ENCODE assay signal across 26 cellular contexts in the genomic region with DNA sequence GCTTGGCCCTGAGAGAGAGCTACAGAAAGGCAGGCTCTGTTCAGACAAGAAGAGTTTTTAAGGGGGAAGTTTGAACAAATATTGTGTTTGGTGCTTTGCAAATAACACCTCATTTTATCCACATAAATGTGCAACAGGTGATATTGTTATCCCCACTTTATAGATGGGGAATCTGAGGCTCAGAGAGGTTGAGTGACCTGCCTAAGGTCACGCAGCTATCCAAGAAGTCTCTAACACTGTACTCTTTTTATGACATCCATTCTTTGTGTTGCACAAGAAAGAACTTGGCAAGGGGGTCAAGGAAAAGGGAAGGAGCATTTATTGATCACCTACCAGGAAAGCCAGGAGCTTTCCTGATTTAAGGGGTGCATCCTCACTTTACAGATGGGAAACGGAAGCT.
DNase-seq lines count a peak whose midpoint lies in the region; ATAC-seq, FAIRE-seq and TF ChIP-seq lines count a peak whose summit lies in the region.
"Had no signal": no experiment of that assay in that cellular context is flagged by ENCODE, and none has a peak within 500 bp of the region (broad histone marks: within the 10 kb centered on the region; RNA-seq: fewer than 3 reads in every experiment).

No MANE protein-coding gene starts in this region.

- no peak for TF ChIP-seq RAD21 in K562 (CRISPR knock-in tag; conservative IDR thresholded peaks at IDR 0.05 in 1 of 2, IDR thresholded peaks at IDR 0.05 in 1 of 2)

- no peak overlapping the region for H3K4me3 Mint-ChIP-seq in neural progenitor cell
- H3K4me3 Mint-ChIP-seq: CD4-positive, alpha-beta memory T cell; CD4-positive, CD25-positive, alpha-beta regulatory T cell; CD8-positive, alpha-beta memory T cell had no signal

- no peak overlapping the region for H3K9ac ChIP-seq in K562 (ENCODE audit: insufficient read depth in 1 of 2, low read depth in 2 of 2, low read length in 2 of 2)
- H3K9ac ChIP-seq in neural progenitor cell, result no peak overlapping the region
- H3K9ac ChIP-seq: BLaER1 had no signal

- H4K20me1 ChIP-seq in K562 (replicated peaks; ENCODE audit: control insufficient read depth, insufficient read depth, low read length), result no peaks in the 10 kb centered on the region
- no peaks in the 10 kb centered on the region for H4K20me1 ChIP-seq in neural progenitor cell (ENCODE audit: low read depth)
- H4K20me1 ChIP-seq: BLaER1 had no signal

- H3K4me3 ChIP-seq in HEK293 (ENCODE audit: low read depth, low read length) (no peak overlapping the region), K562 (no peak overlapping the region), neural progenitor cell (no peak overlapping the region)
- H3K4me3 ChIP-seq: BLaER1, GM12878 had no signal

- no peak overlapping the region for H3K4me2 ChIP-seq in K562 (ENCODE audit: insufficient read depth, low read length)
- no peak overlapping the region for H3K4me2 ChIP-seq in neural progenitor cell
- H3K4me2 ChIP-seq: BLaER1 had no signal

- H3K9me1 ChIP-seq in K562 (ENCODE audit: control insufficient read depth, insufficient read depth, low read length), result no peaks in the 10 kb centered on the region

- H2AFZ ChIP-seq in K562 (ENCODE audit: low read depth, low read length), result no peak overlapping the region
- H2AFZ ChIP-seq in neural progenitor cell (replicated peaks), result no peak overlapping the region

- in situ Hi-C loops in K562 (cut with MboI), result no loop called here

- H3K9me3 Mint-ChIP-seq in neural progenitor cell, result no peaks in the 10 kb centered on the region
- H3K9me3 Mint-ChIP-seq: CD4-positive, CD25-positive, alpha-beta regulatory T cell; CD8-positive, alpha-beta memory T cell had no signal

- H3K27me3 ChIP-seq in K562 (ENCODE audit: control insufficient read depth in 2 of 2, insufficient read depth in 2 of 2, low read length in 2 of 2) (peaks cover 0 to 36% of the 10 kb centered on the region in 2 experiments; a peak in 3 of 5 replicates), neural progenitor cell (no peaks in the 10 kb centered on the region)
- H3K27me3 ChIP-seq: BE2C, BLaER1 had no signal

- no peaks in the 10 kb centered on the region for H3K4me1 ChIP-seq in HEK293 (ENCODE audit: control insufficient read depth, insufficient read depth, low read length)
- H3K4me1 ChIP-seq in K562 (replicated peaks in 1 of 2; ENCODE audit: control insufficient read depth in 2 of 2, insufficient read depth in 2 of 2, low read length in 2 of 2), result no peaks in the 10 kb centered on the region
- H3K4me1 ChIP-seq in neural progenitor cell, result peaks cover 23% of the 10 kb centered on the region
- H3K4me1 ChIP-seq: BE2C had no signal

- TF ChIP-seq POLR2A in K562 (conservative IDR thresholded peaks at IDR 0.05), result no peak

- DNase-seq in K562 (ENCODE audit: extremely low read depth in 1 of 4, low spot score in 3 of 4), result no peak
- no peak for DNase-seq in neural progenitor cell (ENCODE audit: low spot score)
- no peak for DNase-seq in hepatic stellate cell (ENCODE audit: low spot score)
- no peak for DNase-seq in NCI-H2029 (lab: John Stamatoyannopoulos, UW)
- DNase-seq: 8988T; ACHN; BE2C; C1 segment of cervical spinal cord; CD4-positive, alpha-beta memory T cell; CD4-positive, CD25-positive, alpha-beta regulatory T cell; CD8-positive, alpha-beta memory T cell; COR-L47; DMS 273 treated with DMSO at 0.1 percent for 48 hours; DMS153; DMS53; DMS79; DND-41; EL; GDM1 had no signal

- peaks cover 43% of the 10 kb centered on the region for H3K4me1 Mint-ChIP-seq in neural progenitor cell
- H3K4me1 Mint-ChIP-seq: CD14-positive monocyte; CD8-positive, alpha-beta memory T cell had no signal

- no TSS peak for BruUV-seq in K562 (replicated peaks; lab: Mats Ljungman, UMichigan)

- WGBS in K562 (ENCODE audit: insufficient coverage, low coverage, missing lambda C conversion rate), result 0% methylated on average over 2 of the region's 2 CpGs

- TF ChIP-seq CTCF in HEK293 (tag by site-specific recombination; IDR thresholded peaks at IDR 0.05) (no peak), K562 (IDR thresholded peaks at IDR 0.05 in 2 of 3, conservative IDR thresholded peaks at IDR 0.05 in 1 of 3; ENCODE audit: insufficient read depth in 2 of 3, low read depth in 1 of 3, low read length in 3 of 3) (no peak), neural progenitor cell (IDR thresholded peaks at IDR 0.05) (no peak)

- peak overlapping the region; percentile 96 for H3K27ac Mint-ChIP-seq in neural progenitor cell
- H3K27ac Mint-ChIP-seq: CD14-positive monocyte; CD4-positive, alpha-beta memory T cell; CD8-positive, alpha-beta memory T cell had no signal

- peaks cover 19% of the 10 kb centered on the region for H3F3A ChIP-seq in neural progenitor cell (ENCODE audit: low read depth)

- no peak for FAIRE-seq in K562 (lab: Jason Lieb, UNC)
- FAIRE-seq: A204.1, GM12878, GM12892, GM18507 had no signal

- no peaks in the 10 kb centered on the region for H3K36me3 Mint-ChIP-seq in neural progenitor cell
- H3K36me3 Mint-ChIP-seq: CD14-positive monocyte; CD4-positive, alpha-beta memory T cell; CD4-positive, CD25-positive, alpha-beta regulatory T cell; CD8-positive, alpha-beta memory T cell had no signal

- no peaks in the 10 kb centered on the region for H3K79me2 ChIP-seq in K562 (ENCODE audit: control insufficient read depth, insufficient read depth, low read length)
- no peaks in the 10 kb centered on the region for H3K79me2 ChIP-seq in neural progenitor cell (ENCODE audit: low read depth)

- TF ChIP-seq EP300 in K562 (IDR thresholded peaks at IDR 0.05; ENCODE audit: low read length), result no peak

- no peaks in the 10 kb centered on the region for H3K9me3 ChIP-seq in HEK293 (ENCODE audit: control insufficient read depth, insufficient read depth, low read depth, low read length)
- no peaks in the 10 kb centered on the region for H3K9me3 ChIP-seq in K562 (replicated peaks; ENCODE audit: control insufficient read depth, insufficient read depth, low read depth, low read length)
- H3K9me3 ChIP-seq in neural progenitor cell (ENCODE audit: low read depth), result no peaks in the 10 kb centered on the region
- H3K9me3 ChIP-seq: BE2C, BLaER1 had no signal

- no peak overlapping the region for H3K27ac ChIP-seq in HEK293 (ENCODE audit: extremely low read depth, low read depth, low read length)
- H3K27ac ChIP-seq in K562 (ENCODE audit: extremely low read depth, low read depth, low read length), result no peak overlapping the region
- H3K27ac ChIP-seq in neural progenitor cell, result no peak overlapping the region
- H3K27ac ChIP-seq: BLaER1 had no signal

- intact Hi-C loops in K562 (cut with micrococcal nuclease), result loop anchor here (10.0 kb wide), 1 partner anchor 117 kb away; no protein-coding TSS in a partner anchor

- POLR2A ChIA-PET in HEK293 (lab: Yijun Ruan, JAX), result no interaction called here
- POLR2A ChIA-PET in K562 (lab: Yijun Ruan, JAX), result interaction anchor here (1.1 to 1.2 kb wide), 2 partner anchors 12 to 13 kb away, joined by 3 to 4 read pairs; no protein-coding TSS in a partner anchor

- H3K27me3 Mint-ChIP-seq in neural progenitor cell (ENCODE audit: insufficient read depth, low read depth), result peaks cover 15% of the 10 kb centered on the region

- CTCF ChIA-PET in HEK293 (lab: Yijun Ruan, JAX), result no interaction called here
- CTCF ChIA-PET in K562 (lab: Yijun Ruan, JAX; ENCODE audit: low intra/inter-chr PET ratio), result no interaction called here

- no peak for ATAC-seq in K562
- ATAC-seq: GM12878 had no signal

- H3K36me3 ChIP-seq in HEK293 (ENCODE audit: control insufficient read depth in 2 of 2, insufficient read depth in 1 of 2, low read length in 2 of 2) (no peaks in the 10 kb centered on the region), K562 (ENCODE audit: control insufficient read depth, insufficient read depth, low read length) (no peaks in the 10 kb centered on the region), neural progenitor cell (no peaks in the 10 kb centered on the region)
- H3K36me3 ChIP-seq: BE2C, BLaER1 had no signal

TF ChIP-seq in HEK293, 187 proteins besides CTCF, POLR2A, EP300 and RAD21 (continues in another document):
- TF ChIP-seq, protein P1, sequence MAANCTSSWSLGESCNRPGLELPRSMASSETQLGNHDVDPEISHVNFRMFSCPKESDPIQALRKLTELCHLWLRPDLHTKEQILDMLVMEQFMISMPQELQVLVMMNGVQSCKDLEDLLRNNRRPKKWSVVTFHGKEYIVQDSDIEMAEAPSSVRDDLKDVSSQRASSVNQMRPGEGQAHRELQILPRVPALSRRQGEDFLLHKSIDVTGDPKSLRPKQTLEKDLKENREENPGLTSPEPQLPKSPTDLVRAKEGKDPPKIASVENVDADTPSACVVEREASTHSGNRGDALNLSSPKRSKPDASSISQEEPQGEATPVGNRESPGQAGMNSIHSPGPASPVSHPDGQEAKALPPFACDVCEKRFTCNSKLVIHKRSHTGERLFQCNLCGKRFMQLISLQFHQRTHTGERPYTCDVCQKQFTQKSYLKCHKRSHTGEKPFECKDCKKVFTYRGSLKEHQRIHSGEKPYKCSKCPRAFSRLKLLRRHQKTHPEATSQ (tag by site-specific recombination; IDR thresholded peaks at IDR 0.05), result no peak
- TF ChIP-seq ZNF768 (tag by site-specific recombination; IDR thresholded peaks at IDR 0.05), result peak; percentile 55; the same call in 1 of the 2 replicates
- no peak for TF ChIP-seq BCL11A (tag by site-specific recombination; IDR thresholded peaks at IDR 0.05; ENCODE audit: low read depth)
- TF ChIP-seq SCRT2 (tag by site-specific recombination; IDR thresholded peaks at IDR 0.05), result peak; percentile 68; the same call in 1 of the 2 replicates
- TF ChIP-seq SCRT1 (tag by site-specific recombination; IDR thresholded peaks at IDR 0.05; ENCODE audit: borderline replicate concordance), result peak; percentile 49; the same call in 1 of the 2 replicates

TF ChIP-seq in K562, 482 proteins besides CTCF, POLR2A, EP300 and RAD21 (continues in another document):
- peak; percentile 21 for TF ChIP-seq RBM25 (IDR thresholded peaks at IDR 0.05; ENCODE audit: low read depth, low read length, severe bottlenecking)
- TF ChIP-seq ZFP36 (IDR thresholded peaks at IDR 0.05; ENCODE audit: low read depth, low read length, partially characterized antibody), result peak; percentile 21
- TF ChIP-seq, protein P2, sequence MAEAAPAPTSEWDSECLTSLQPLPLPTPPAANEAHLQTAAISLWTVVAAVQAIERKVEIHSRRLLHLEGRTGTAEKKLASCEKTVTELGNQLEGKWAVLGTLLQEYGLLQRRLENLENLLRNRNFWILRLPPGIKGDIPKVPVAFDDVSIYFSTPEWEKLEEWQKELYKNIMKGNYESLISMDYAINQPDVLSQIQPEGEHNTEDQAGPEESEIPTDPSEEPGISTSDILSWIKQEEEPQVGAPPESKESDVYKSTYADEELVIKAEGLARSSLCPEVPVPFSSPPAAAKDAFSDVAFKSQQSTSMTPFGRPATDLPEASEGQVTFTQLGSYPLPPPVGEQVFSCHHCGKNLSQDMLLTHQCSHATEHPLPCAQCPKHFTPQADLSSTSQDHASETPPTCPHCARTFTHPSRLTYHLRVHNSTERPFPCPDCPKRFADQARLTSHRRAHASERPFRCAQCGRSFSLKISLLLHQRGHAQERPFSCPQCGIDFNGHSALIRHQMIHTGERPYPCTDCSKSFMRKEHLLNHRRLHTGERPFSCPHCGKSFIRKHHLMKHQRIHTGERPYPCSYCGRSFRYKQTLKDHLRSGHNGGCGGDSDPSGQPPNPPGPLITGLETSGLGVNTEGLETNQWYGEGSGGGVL (CRISPR knock-in tag; IDR thresholded peaks at IDR 0.05), result no peak
- TF ChIP-seq CSDE1 (IDR thresholded peaks at IDR 0.05), result no peak
- no peak for TF ChIP-seq CCNT2 (IDR thresholded peaks at IDR 0.05; ENCODE audit: borderline replicate concordance, extremely low read depth, insufficient read length, low read depth, low read length)
